13 cellular contexts compared by ENCODE assay signal in genomic region chr9:89996717-89997116, GRCh38.
DNase-seq lines count a peak whose midpoint lies in the region; ATAC-seq and TF ChIP-seq lines count a peak whose summit lies in the region.
"Had no signal": no experiment of that assay in that cellular context is flagged by ENCODE, and none has a peak within 500 bp of the region (broad histone marks: within the 10 kb centered on the region; RNA-seq: fewer than 3 reads in every experiment).

No MANE protein-coding gene starts in this region.

- ATAC-seq in GM19035 (IDR thresholded peaks at IDR 0.05; ENCODE audit: unreplicated experiment) = no peak
- ATAC-seq: effector memory CD8-positive, alpha-beta T cell had no signal

- DNase-seq in DMS 273 (lab: John Stamatoyannopoulos, UW; ENCODE audit: unreplicated experiment) (peak; percentile 43), DMS 273 treated with DMSO at 0.1 percent for 48 hours (lab: John Stamatoyannopoulos, UW) (no peak), NCI-H774 (lab: John Stamatoyannopoulos, UW) (peak; percentile 15), fibroblast of villous mesenchyme (ENCODE audit: low read depth) (peak; percentile 7), NCI-H345 treated with DMSO at 0.1 percent for 48 hours (lab: John Stamatoyannopoulos, UW; ENCODE audit: unreplicated experiment) (no peak)
- no peak for DNase-seq in activated CD8-positive, alpha-beta memory T cell treated with anti-CD3 and anti-CD28 coated beads for 24 hours
- DNase-seq: effector memory CD8-positive, alpha-beta T cell; mesenchymal stem cell; NCI-H1105; posterior cingulate gyrus; testis had no signal

- TF ChIP-seq CTCF in C4-2B (conservative IDR thresholded peaks at IDR 0.05) (peak; percentile 33; the same call in 1 of the 2 replicates), fibroblast of villous mesenchyme (IDR thresholded peaks at IDR 0.05; ENCODE audit: insufficient read depth, low read depth, low read length) (no peak)

- H3K27ac ChIP-seq in C4-2B = peak overlapping the region; percentile 48

- H3K4me3 ChIP-seq in fibroblast of villous mesenchyme (ENCODE audit: low read depth, low read length) = no peak overlapping the region
- H3K4me3 ChIP-seq: testis had no signal

Comparison
In these comparisons a context has a peak if more than half of its experiments do, and no peak if none do; other contexts are left out.
1. DNase-seq: peak in DMS 273 (single experiment), NCI-H774 (single experiment) and fibroblast of villous mesenchyme (single experiment); none in DMS 273 treated with DMSO at 0.1 percent for 48 hours (single experiment), NCI-H345 treated with DMSO at 0.1 percent for 48 hours (single experiment) and activated CD8-positive, alpha-beta memory T cell treated with anti-CD3 and anti-CD28 coated beads for 24 hours (single experiment).